In genomic region chr13:75637101-75637774, GRCh38 we compare ENCODE assay signal across 8 cellular contexts. TPM values are rescaled to one million over a fixed set of nuclear protein-coding genes. Genes with fewer than 3 reads are reported as not detected.
DNase-seq lines count a peak whose midpoint lies in the region; ATAC-seq, FAIRE-seq and TF ChIP-seq lines count a peak whose summit lies in the region.

No MANE protein-coding gene starts in this region.

- H3K27me3 Mint-ChIP-seq in activated naive CD4-positive, alpha-beta T cell treated with anti-CD3 and anti-CD28 coated beads, Interleukin-2, amount 50 U/mL, for 24 hours, result peaks cover 4% of the 10 kb centered on the region
- H3K27me3 Mint-ChIP-seq in activated naive CD8-positive, alpha-beta T cell treated with anti-CD3 and anti-CD28 coated beads for 36 hours, result peaks cover 25% of the 10 kb centered on the region

- peaks cover 0 to 6% of the 10 kb centered on the region in 2 donors for H3K27me3 ChIP-seq in right lobe of liver

- H3K4me3 Mint-ChIP-seq in activated naive CD4-positive, alpha-beta T cell treated with anti-CD3 and anti-CD28 coated beads, Interleukin-2, amount 50 U/mL, for 24 hours, result peak overlapping the region; percentile 82
- peak overlapping the region; percentile 73 for H3K4me3 Mint-ChIP-seq in activated naive CD8-positive, alpha-beta T cell treated with anti-CD3 and anti-CD28 coated beads for 36 hours

- TF ChIP-seq CTCF in right lobe of liver (IDR thresholded peaks at IDR 0.05), result no peak

- H3K4me1 Mint-ChIP-seq in activated naive CD4-positive, alpha-beta T cell treated with anti-CD3 and anti-CD28 coated beads, Interleukin-2, amount 50 U/mL, for 24 hours, result peaks cover 12% of the 10 kb centered on the region
- H3K4me1 Mint-ChIP-seq in activated naive CD8-positive, alpha-beta T cell treated with anti-CD3 and anti-CD28 coated beads for 36 hours, result peaks cover 7% of the 10 kb centered on the region

- ATAC-seq in right lobe of liver, result no peak
- no peak for ATAC-seq in HG02938 (IDR thresholded peaks at IDR 0.05; ENCODE audit: unreplicated experiment)
- ATAC-seq in HG03139 (IDR thresholded peaks at IDR 0.05; ENCODE audit: unreplicated experiment), result no peak

- no peaks in the 10 kb centered on the region for H3K36me3 ChIP-seq in right lobe of liver

- peak overlapping the region; percentile 51 to 61 (median 58) for H3K4me3 ChIP-seq in right lobe of liver

- no peaks in the 10 kb centered on the region for H3K9me3 Mint-ChIP-seq in activated naive CD4-positive, alpha-beta T cell treated with anti-CD3 and anti-CD28 coated beads, Interleukin-2, amount 50 U/mL, for 24 hours
- no peaks in the 10 kb centered on the region for H3K9me3 Mint-ChIP-seq in activated naive CD8-positive, alpha-beta T cell treated with anti-CD3 and anti-CD28 coated beads for 36 hours

- no peak for FAIRE-seq in urothelium cell line (lab: Jason Lieb, UNC)

- intact Hi-C loops in right lobe of liver (cut with DNase I), result no loop called here

- peaks cover 1% of the 10 kb centered on the region for H3K36me3 Mint-ChIP-seq in activated naive CD4-positive, alpha-beta T cell treated with anti-CD3 and anti-CD28 coated beads, Interleukin-2, amount 50 U/mL, for 24 hours
- H3K36me3 Mint-ChIP-seq in activated naive CD8-positive, alpha-beta T cell treated with anti-CD3 and anti-CD28 coated beads for 36 hours, result no peaks in the 10 kb centered on the region

- peaks cover 0 to 9% (median 0%) of the 10 kb centered on the region in 4 donors for H3K4me1 ChIP-seq in right lobe of liver

- no peak overlapping the region for H3K27ac Mint-ChIP-seq in activated naive CD4-positive, alpha-beta T cell treated with anti-CD3 and anti-CD28 coated beads, Interleukin-2, amount 50 U/mL, for 24 hours
- no peak overlapping the region for H3K27ac Mint-ChIP-seq in activated naive CD8-positive, alpha-beta T cell treated with anti-CD3 and anti-CD28 coated beads for 36 hours

- H3K27ac ChIP-seq in right lobe of liver, result no peak overlapping the region

- H3K9me3 ChIP-seq in right lobe of liver, result no peaks in the 10 kb centered on the region

- 34% methylated on average over 19 of the region's 19 CpGs for WGBS in right lobe of liver (ENCODE audit: insufficient coverage, low coverage, low lambda C conversion rate, missing lambda C conversion rate)

- TF ChIP-seq POLR2A in right lobe of liver (IDR thresholded peaks at IDR 0.05), result no peak

- DNase-seq in activated naive CD4-positive, alpha-beta T cell treated with anti-CD3 and anti-CD28 coated beads, Interleukin-2, amount 50 U/mL, for 16 hours, result no peak
- no peak for DNase-seq in activated naive CD8-positive, alpha-beta T cell treated with anti-CD3 and anti-CD28 coated beads for 36 hours
- DNase-seq in right lobe of liver (no peak), urothelium cell line (ENCODE audit: low spot score) (peak; percentile 26), NCI-H1436 treated with DMSO at 0.1 percent for 48 hours (lab: John Stamatoyannopoulos, UW) (no peak)

RNA-seq across cellular contexts. Expression of gene LMO7, which starts 1.1 kb away (rescaled TPM):
- total RNA-seq in activated naive CD8-positive, alpha-beta T cell treated with anti-CD3 and anti-CD28 coated beads for 36 hours, result 10 to 100 TPM; 14.1 to 15.7 TPM
- 10 to 100 TPM; 42.3 to 60.2 (median 51.1) TPM for total RNA-seq in right lobe of liver
